ENCODE assay signal across 8 cellular contexts in the genomic region with DNA sequence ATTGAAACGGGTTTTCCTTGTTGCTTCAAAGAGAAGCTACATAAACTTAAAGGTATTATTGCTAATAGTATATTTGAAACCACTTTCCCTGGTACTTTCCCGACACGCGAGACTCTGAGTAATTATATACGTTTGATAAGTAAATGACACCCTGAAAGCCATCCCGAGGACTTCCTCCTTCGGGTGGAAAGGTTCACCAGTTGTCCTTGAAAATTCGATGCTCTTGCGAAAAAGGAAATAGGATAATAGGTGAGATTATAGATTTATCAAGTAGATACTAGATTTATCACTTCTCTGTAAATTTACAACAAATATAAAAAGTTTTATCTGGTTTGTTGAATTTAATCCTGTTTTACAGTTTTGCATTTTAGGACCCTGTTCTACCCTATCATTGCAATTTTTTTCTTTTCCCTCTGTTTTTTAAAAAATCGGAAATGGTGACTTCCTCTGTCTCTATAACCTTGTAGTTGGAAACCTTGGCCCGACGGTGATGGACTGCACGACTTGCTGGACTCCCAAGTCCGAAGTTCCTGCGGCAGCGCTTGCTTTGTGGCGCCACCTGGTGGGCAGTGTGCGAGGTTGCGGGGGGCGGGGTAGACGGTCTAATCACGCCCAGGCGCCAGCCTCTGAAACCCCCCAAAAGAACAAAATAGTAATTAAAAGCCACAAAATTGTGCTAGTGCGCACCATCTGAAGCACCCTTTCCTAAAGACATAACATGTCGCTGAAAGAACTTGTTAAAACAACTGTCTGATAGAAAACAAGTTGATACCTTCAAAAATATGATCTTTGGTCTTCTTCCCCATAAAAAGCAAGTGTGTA. TPM values are rescaled to one million over a fixed set of nuclear protein-coding genes. Genes with fewer than 3 reads are reported as not detected.
DNase-seq lines count a peak whose midpoint lies in the region; ATAC-seq, FAIRE-seq and TF ChIP-seq lines count a peak whose summit lies in the region.

No MANE protein-coding gene starts in this region.

- peak; percentile 91 for FAIRE-seq in GM12892 (lab: Jason Lieb, UNC)

- H3K4me3 ChIP-seq in AG04449 (ENCODE audit: low read depth, low read length) (peak overlapping the region; percentile 9), coronary artery (peak overlapping the region; percentile 70), liver (ENCODE audit: low read depth in 1 of 3, low read length in 3 of 3) (no peak overlapping the region)

- CTCF ChIA-PET in AG04449 (lab: Yijun Ruan, JAX): interaction anchor here (0.6 to 18.1 kb wide), 40 partner anchors 8 to 531 kb away, joined by 3 to 355 read pairs (median 4); a partner anchor contains a TSS

- peaks cover 0 to 2% (median 0%) of the 10 kb centered on the region in 4 donors for H3K9me3 ChIP-seq in liver (ENCODE audit: control insufficient read depth in 4 of 4, low read length in 3 of 4)

- POLR2A ChIA-PET in AG04449 (lab: Yijun Ruan, JAX): interaction anchor here (0.6 to 5.0 kb wide), 6 partner anchors 10 to 290 kb away, joined by 3 to 76 read pairs (median 3); a partner anchor contains a TSS

- no peaks in the 10 kb centered on the region for H3K36me3 ChIP-seq in liver (ENCODE audit: control insufficient read depth in 4 of 4, insufficient read depth in 3 of 4, low read depth in 1 of 4, low read length in 3 of 4)

- 3% methylated on average over 25 of the region's 25 CpGs for WGBS in liver

- peaks cover 24 to 49% (median 30%) of the 10 kb centered on the region in 4 donors for H3K4me1 ChIP-seq in liver (ENCODE audit: control insufficient read depth in 4 of 4, insufficient read depth in 4 of 4, low read length in 3 of 4)

- H3K27me3 ChIP-seq in liver (ENCODE audit: control insufficient read depth in 4 of 4, insufficient read depth in 4 of 4, low read length in 3 of 4): peaks cover 4 to 28% (median 14%) of the 10 kb centered on the region in 4 donors

- H3K27ac ChIP-seq in coronary artery (no peak overlapping the region), liver (ENCODE audit: low read depth in 1 of 2, low read length in 2 of 2) (no peak overlapping the region)

- no peak for DNase-seq in AG04449 (ENCODE audit: low read depth, low spot score)
- no peak for DNase-seq in GM12892 (ENCODE audit: insufficient read length)
- DNase-seq in NCI-H2196 (lab: John Stamatoyannopoulos, UW; ENCODE audit: unreplicated experiment): peak; percentile 90
- no peak for DNase-seq in coronary artery (ENCODE audit: low spot score)
- peak; percentile 54 for DNase-seq in stimulated activated CD8-positive, alpha-beta memory T cell treated with anti-CD3 and anti-CD28 coated beads, Interleukin-15, amount 100 ng/mL, for 24 hours (ENCODE audit: low read depth)

- TF ChIP-seq RAD21 in liver (IDR thresholded peaks at IDR 0.05): peak; percentile 93 to 97

- TF ChIP-seq CTCF in AG04449 (IDR thresholded peaks at IDR 0.05; ENCODE audit: insufficient read depth, low read length, missing control alignments) (peak; percentile 96), coronary artery (IDR thresholded peaks at IDR 0.05) (peak; percentile 59), liver (IDR thresholded peaks at IDR 0.05; ENCODE audit: low read depth, low read length, missing input control) (peak; percentile 90)

- peak; percentile 18 to 26 for ATAC-seq in activated CD4-positive, CD25-positive, alpha-beta regulatory T cell treated with anti-CD3 and anti-CD28 coated beads, Interleukin-2, amount 50 U/mL, for 24 hours
- ATAC-seq in HG03521 (IDR thresholded peaks at IDR 0.05; ENCODE audit: unreplicated experiment): no peak

- H3K9ac ChIP-seq in liver (ENCODE audit: low read depth in 1 of 2, low read length in 2 of 2): no peak overlapping the region

- no peak for TF ChIP-seq POLR2A in GM12892 (IDR thresholded peaks at IDR 0.05; ENCODE audit: low read depth, low read length)

TF ChIP-seq in liver, 16 proteins besides CTCF, POLR2A, EP300 and RAD21:
- TF ChIP-seq HNF4A (conservative IDR thresholded peaks at IDR 0.05) (peak; percentile 87 to 97), HNF4G (IDR thresholded peaks at IDR 0.05) (peak; percentile 85), NR2F2 (IDR thresholded peaks at IDR 0.05) (peak; percentile 23), TAF1 (conservative IDR thresholded peaks at IDR 0.05) (no peak), SP1 (IDR thresholded peaks at IDR 0.05) (no peak), RXRA (IDR thresholded peaks at IDR 0.05) (peak in 1 of 2 donors; percentile 42)
- TF ChIP-seq, protein P1, sequence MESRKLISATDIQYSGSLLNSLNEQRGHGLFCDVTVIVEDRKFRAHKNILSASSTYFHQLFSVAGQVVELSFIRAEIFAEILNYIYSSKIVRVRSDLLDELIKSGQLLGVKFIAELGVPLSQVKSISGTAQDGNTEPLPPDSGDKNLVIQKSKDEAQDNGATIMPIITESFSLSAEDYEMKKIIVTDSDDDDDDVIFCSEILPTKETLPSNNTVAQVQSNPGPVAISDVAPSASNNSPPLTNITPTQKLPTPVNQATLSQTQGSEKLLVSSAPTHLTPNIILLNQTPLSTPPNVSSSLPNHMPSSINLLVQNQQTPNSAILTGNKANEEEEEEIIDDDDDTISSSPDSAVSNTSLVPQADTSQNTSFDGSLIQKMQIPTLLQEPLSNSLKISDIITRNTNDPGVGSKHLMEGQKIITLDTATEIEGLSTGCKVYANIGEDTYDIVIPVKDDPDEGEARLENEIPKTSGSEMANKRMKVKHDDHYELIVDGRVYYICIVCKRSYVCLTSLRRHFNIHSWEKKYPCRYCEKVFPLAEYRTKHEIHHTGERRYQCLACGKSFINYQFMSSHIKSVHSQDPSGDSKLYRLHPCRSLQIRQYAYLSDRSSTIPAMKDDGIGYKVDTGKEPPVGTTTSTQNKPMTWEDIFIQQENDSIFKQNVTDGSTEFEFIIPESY (IDR thresholded peaks at IDR 0.05): no peak

RNA-seq across cellular contexts. Expression of a gene that starts 1.0 kb away (rescaled TPM):
- 0.17 TPM for polyA plus RNA-seq in GM12892 (2012; ENCODE audit: missing spikeins)
- total RNA-seq in liver: not detected
- polyA plus RNA-seq in liver: not detected

RNA-seq across cellular contexts. Expression of a gene that starts 18.4 kb away (rescaled TPM):
- polyA plus RNA-seq in GM12892 (2012; ENCODE audit: missing spikeins): 0.28 TPM
- not detected for total RNA-seq in liver
- polyA plus RNA-seq in liver: not detected

Comparison
In these comparisons a context has a peak if more than half of its experiments do, and no peak if none do; other contexts are left out.
1. DNase-seq: peak in NCI-H2196 (single experiment) and stimulated activated CD8-positive, alpha-beta memory T cell treated with anti-CD3 and anti-CD28 coated beads, Interleukin-15, amount 100 ng/mL, for 24 hours (single experiment); none in AG04449 (single experiment), GM12892 (single experiment) and coronary artery (single experiment).
2. H3K4me3 ChIP-seq: peak in AG04449 (single experiment) and coronary artery (single experiment); none in liver (0 of 3).
3. Peak in every context shown above with its lines, with median percentiles within 50 percentile points of each other: CTCF ChIP-seq.